In genomic region chr12:119666900-119667576, GRCh38 we compare ENCODE assay signal across 8 cellular contexts. TPM values are rescaled to one million over a fixed set of nuclear protein-coding genes. Genes with fewer than 3 reads are reported as not detected.
DNase-seq lines count a peak whose midpoint lies in the region; ATAC-seq and TF ChIP-seq lines count a peak whose summit lies in the region.

No MANE protein-coding gene starts in this region.

- H4K20me1 ChIP-seq in MM.1S (ENCODE audit: insufficient read depth, low read length): no peaks in the 10 kb centered on the region

- H3K27me3 ChIP-seq in MM.1S (replicated peaks; ENCODE audit: insufficient read depth, low read length): no peaks in the 10 kb centered on the region
- H3K27me3 ChIP-seq in effector memory CD4-positive, alpha-beta T cell (replicated peaks; ENCODE audit: control insufficient read depth, insufficient read depth, low read length, poor library complexity, severe bottlenecking): no peaks in the 10 kb centered on the region
- H3K27me3 ChIP-seq in neutrophil: no peaks in the 10 kb centered on the region

- DNase-seq in NOMO-1 treated with DMSO at 0.1 percent for 48 hours (lab: John Stamatoyannopoulos, UW; ENCODE audit: unreplicated experiment) (peak; percentile 26), NOMO-1 treated with dmso at 0.1 percent for 144 hours (lab: John Stamatoyannopoulos, UW; ENCODE audit: unreplicated experiment) (no peak), MM.1S (no peak), NCI-H446 (lab: John Stamatoyannopoulos, UW) (no peak), left colon (no peak)
- DNase-seq in effector memory CD4-positive, alpha-beta T cell: no peak

- peak overlapping the region; percentile 71 for H3K4me2 ChIP-seq in MM.1S (ENCODE audit: low read depth, low read length)

- 0 out of 2 replicates have a peak, but pooled peaks cover 4% of the 10 kb centered on the region for H3K4me1 ChIP-seq in MM.1S (ENCODE audit: low read length)
- H3K4me1 ChIP-seq in effector memory CD4-positive, alpha-beta T cell (ENCODE audit: control insufficient read depth, insufficient read depth, low read length, poor library complexity, severe bottlenecking): peaks cover 8% of the 10 kb centered on the region
- H3K4me1 ChIP-seq in neutrophil (ENCODE audit: control insufficient read depth in 1 of 2, insufficient read depth in 1 of 2, low read depth in 1 of 2, low read length in 1 of 2): peaks cover 40 to 49% of the 10 kb centered on the region in 2 experiments

- TF ChIP-seq CTCF in MM.1S (IDR thresholded peaks at IDR 0.05; ENCODE audit: low read length): no peak
- TF ChIP-seq CTCF in neutrophil (IDR thresholded peaks at IDR 0.05): no peak

- no peak for ATAC-seq in HG03196 (IDR thresholded peaks at IDR 0.05; ENCODE audit: unreplicated experiment)
- no peak for ATAC-seq in left colon

- intact Hi-C loops in left colon (cut with DNase I, micrococcal nuclease): no loop called here

- no peaks in the 10 kb centered on the region for H3K9me2 ChIP-seq in MM.1S (replicated peaks; ENCODE audit: insufficient read depth, low read length)

- H3K27ac ChIP-seq in MM.1S (ENCODE audit: low read length): no peak overlapping the region
- H3K27ac ChIP-seq in effector memory CD4-positive, alpha-beta T cell (ENCODE audit: insufficient read depth, low read length, poor library complexity, severe bottlenecking): peak overlapping the region; percentile 83
- H3K27ac ChIP-seq in neutrophil: peak overlapping the region; percentile 92

- H3K9ac ChIP-seq in MM.1S (ENCODE audit: low read length): peak overlapping the region; percentile 10; the same call in 1 of the 2 replicates

- peaks cover 4% of the 10 kb centered on the region; the same call in 1 of the 2 replicates for H3F3A ChIP-seq in MM.1S (ENCODE audit: insufficient read depth, low read length)

- H2AFZ ChIP-seq in MM.1S (ENCODE audit: low read length): peak overlapping the region; percentile 86

- H3K36me3 ChIP-seq in MM.1S (replicated peaks; ENCODE audit: insufficient read depth, low read length) (no peaks in the 10 kb centered on the region), neutrophil (peaks cover 21% of the 10 kb centered on the region)
- H3K36me3 ChIP-seq in effector memory CD4-positive, alpha-beta T cell (ENCODE audit: control insufficient read depth, insufficient read depth, low read length): peaks cover 6% of the 10 kb centered on the region

- H3K4me3 ChIP-seq in MM.1S (ENCODE audit: low read length) (peak overlapping the region; percentile 93), neutrophil (ENCODE audit: low read depth in 1 of 2, low read length in 1 of 2) (peak overlapping the region; percentile 67 to 86)
- peak overlapping the region; percentile 86 for H3K4me3 ChIP-seq in effector memory CD4-positive, alpha-beta T cell (ENCODE audit: insufficient read depth, low read depth, low read length, poor library complexity, severe bottlenecking)

- peaks cover 17% of the 10 kb centered on the region for H3K79me2 ChIP-seq in MM.1S (ENCODE audit: low read length)

- no peaks in the 10 kb centered on the region for H3K9me3 ChIP-seq in MM.1S (replicated peaks; ENCODE audit: insufficient read depth, low read length)
- H3K9me3 ChIP-seq in effector memory CD4-positive, alpha-beta T cell (ENCODE audit: control insufficient read depth, low read length): no peaks in the 10 kb centered on the region
- H3K9me3 ChIP-seq in neutrophil: no peaks in the 10 kb centered on the region

RNA-seq across cellular contexts. Expression of gene PRKAB1, which starts 0.9 kb away (rescaled TPM):
- total RNA-seq in left colon: 100 to 1,000 TPM in 1 of 2 donors, 10 to 100 TPM in 1; 62.2 to 111 TPM
